In the genomic region with DNA sequence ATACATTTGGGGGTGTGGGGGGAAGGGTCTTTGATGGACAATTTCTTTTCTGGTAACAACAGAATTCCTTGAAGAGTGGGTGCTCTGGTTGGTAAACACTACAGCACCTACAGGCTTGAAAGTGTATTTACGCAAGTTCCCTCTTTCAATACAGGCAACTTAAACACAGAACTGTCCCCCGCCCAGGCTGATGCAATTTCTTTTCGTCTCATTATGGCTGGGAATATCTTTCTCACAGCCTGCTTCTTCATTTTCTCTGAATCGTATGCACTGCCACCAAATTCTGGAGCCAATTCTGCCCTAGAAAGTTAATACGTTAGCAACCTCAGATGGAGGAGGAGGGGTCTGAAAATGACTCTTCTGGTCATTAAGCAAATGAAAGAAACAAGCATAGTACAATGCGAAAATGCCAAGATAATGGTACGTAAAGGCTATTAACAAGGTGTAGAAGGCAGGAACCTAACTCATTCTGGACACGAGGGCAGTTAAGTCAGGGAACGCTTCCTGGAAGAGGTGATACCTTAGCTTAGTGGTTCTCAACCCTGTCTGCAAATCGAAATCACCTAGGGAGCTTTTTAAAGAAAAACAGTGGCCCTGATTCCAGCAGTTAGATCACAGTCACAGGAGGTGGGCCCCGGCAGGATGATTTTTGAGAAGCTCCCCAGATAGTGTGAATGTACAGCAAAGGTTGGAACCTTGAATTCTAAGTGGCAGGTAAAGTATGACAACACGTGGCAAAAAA, we compare ENCODE assay signal across 8 cellular contexts. TPM values are rescaled to one million over a fixed set of nuclear protein-coding genes. Genes with fewer than 3 reads are reported as not detected.
A peak's percentile ranks its signal among the peaks of the same experiment; 100 is the strongest.
DNase-seq lines count a peak whose midpoint lies in the region; ATAC-seq, FAIRE-seq and TF ChIP-seq lines count a peak whose summit lies in the region.

No MANE protein-coding gene starts in this region.

- intact Hi-C loops in kidney (cut with DNase I): no loop called here

- H3K9me3 ChIP-seq in AG04450 (ENCODE audit: control insufficient read depth, insufficient read depth, low read length) (peaks cover 4% of the 10 kb centered on the region; the same call in 1 of the 2 replicates), kidney (ENCODE audit: control insufficient read depth in 1 of 2, low read length in 2 of 2) (no peaks in the 10 kb centered on the region)

- H3K36me3 ChIP-seq in kidney (ENCODE audit: control insufficient read depth in 1 of 2, insufficient read depth in 2 of 2, low read length in 2 of 2): peaks cover 0 to 5% of the 10 kb centered on the region in 2 donors

- FAIRE-seq in GM12891 (lab: Jason Lieb, UNC) (peak; percentile 69), kidney (lab: Jason Lieb, UNC) (no peak)

- H3K27ac ChIP-seq in AG04450 (ENCODE audit: low read depth, low read length) (peak overlapping the region; percentile 92), kidney (ENCODE audit: low read depth in 2 of 2, low read length in 2 of 2) (peak overlapping the region; percentile 90 to 92)

- peak; percentile 30 for ATAC-seq in HG02798 (IDR thresholded peaks at IDR 0.05; ENCODE audit: poor library complexity, unreplicated experiment)

- DNase-seq in AG04450 (ENCODE audit: low read depth, low spot score) (no peak), GM12891 (ENCODE audit: insufficient read length, low spot score) (peak; percentile 2), NOMO-1 treated with DMSO at 0.1 percent for 48 hours (lab: John Stamatoyannopoulos, UW; ENCODE audit: unreplicated experiment) (peak; percentile 83), astrocyte of the cerebellum (ENCODE audit: low read depth) (peak; percentile 1), kidney (no peak)
- DNase-seq in stimulated activated naive CD4-positive, alpha-beta T cell treated with Interleukin-2 at 50 U/mL for 16 hours (lab: John Stamatoyannopoulos, UW): peak; percentile 10
- DNase-seq in effector CD4-positive, alpha-beta T cell: no peak

- CTCF ChIA-PET in AG04450 (lab: Charles Lee): interaction anchor here (0.6 to 1.9 kb wide), 2 partner anchors 66 to 191 kb away, joined by 3 to 6 read pairs; no protein-coding TSS in a partner anchor

- peaks cover 0 to 3% of the 10 kb centered on the region in 2 donors for H3K4me1 ChIP-seq in kidney (ENCODE audit: control insufficient read depth in 1 of 2, insufficient read depth in 1 of 2, low read depth in 1 of 2, low read length in 2 of 2)

- POLR2A ChIA-PET in AG04450 (lab: Yijun Ruan, JAX): interaction anchor here (0.5 to 1.8 kb wide), 4 partner anchors 13 to 168 kb away, joined by 3 to 13 read pairs (median 4); no protein-coding TSS in a partner anchor

- TF ChIP-seq CTCF in AG04450 (IDR thresholded peaks at IDR 0.05; ENCODE audit: low read depth, low read length) (peak; percentile 26; the same call in 1 of the 2 replicates), astrocyte of the cerebellum (IDR thresholded peaks at IDR 0.05; ENCODE audit: low read depth, low read length, missing control alignments) (peak; percentile 32), kidney (IDR thresholded peaks at IDR 0.05; ENCODE audit: borderline replicate concordance, extremely low read depth, insufficient read depth) (no peak)

- no peaks in the 10 kb centered on the region for H3K27me3 ChIP-seq in AG04450 (ENCODE audit: control insufficient read depth, insufficient read depth, low read length)

- peak overlapping the region in 1 of 2 donors; percentile 94 for H3K9ac ChIP-seq in kidney (ENCODE audit: low read length in 2 of 2)

- TF ChIP-seq POLR2A in GM12891 (IDR thresholded peaks at IDR 0.05; ENCODE audit: low read depth, low read length): no peak

- in situ Hi-C loops in astrocyte of the cerebellum (cut with HindIII; ENCODE audit: low sequenced_read_pairs): no loop called here

- H3K4me3 ChIP-seq in AG04450 (ENCODE audit: low read depth, low read length) (peak overlapping the region; percentile 83), astrocyte of the cerebellum (ENCODE audit: low read depth, low read length) (peak overlapping the region; percentile 53), kidney (ENCODE audit: low read length in 2 of 2) (peak overlapping the region; percentile 93 to 94)

TF ChIP-seq in GM12891, 5 proteins besides CTCF, POLR2A, EP300 and RAD21:
- no peak for TF ChIP-seq POU2F2 (IDR thresholded peaks at IDR 0.05; ENCODE audit: low read depth, low read length)
- no peak for TF ChIP-seq POLR2AphosphoS5 (IDR thresholded peaks at IDR 0.05; ENCODE audit: low read depth, low read length)
- TF ChIP-seq TAF1 (IDR thresholded peaks at IDR 0.05; ENCODE audit: low read depth, low read length): peak; percentile 16; the same call in 1 of the 2 replicates
- no peak for TF ChIP-seq PAX5 (IDR thresholded peaks at IDR 0.05; ENCODE audit: insufficient read depth, low read length, severe bottlenecking)
- no peak for TF ChIP-seq SPI1 (IDR thresholded peaks at IDR 0.05; ENCODE audit: low read depth, low read length)

RNA-seq across cellular contexts. Expression of a gene that starts 1.0 kb away (rescaled TPM):
- polyA plus RNA-seq in AG04450 (2011; rRNA removed) (58.2 and 61.8 TPM in 2 replicates), kidney (ENCODE audit: insufficient read depth, low read depth, low replicate concordance) (23.6 TPM)
- 30.0 and 33.8 TPM in 2 replicates for polyA minus RNA-seq in AG04450 (2011; rRNA and poly(A)+ RNA removed)
- 12.0 TPM for polyA plus RNA-seq in GM12891 (2012; ENCODE audit: low read depth, missing spikeins)
- total RNA-seq in kidney: 23.0 TPM

Comparison
In these comparisons a context has a peak if more than half of its experiments do, and no peak if none do; other contexts are left out.
1. DNase-seq: peak in GM12891 (single experiment), NOMO-1 treated with DMSO at 0.1 percent for 48 hours (single experiment), astrocyte of the cerebellum (single experiment) and stimulated activated naive CD4-positive, alpha-beta T cell treated with Interleukin-2 at 50 U/mL for 16 hours (single experiment); none in AG04450 (single experiment), kidney (single experiment) and effector CD4-positive, alpha-beta T cell (single experiment).
2. Peak in every context shown above with its lines, with median percentiles within 50 percentile points of each other: H3K4me3 ChIP-seq.